ENCODE assay signal across 8 cellular contexts in genomic region chr2:170817247-170817998, GRCh38. TPM values are rescaled to one million over a fixed set of nuclear protein-coding genes. Genes with fewer than 3 reads are reported as not detected.
A peak's percentile ranks its signal among the peaks of the same experiment; 100 is the strongest.
DNase-seq lines count a peak whose midpoint lies in the region; ATAC-seq and TF ChIP-seq lines count a peak whose summit lies in the region.

No MANE protein-coding gene starts in this region.

- H3K79me1 ChIP-seq in mesendoderm (ENCODE audit: low read length) = no peaks in the 10 kb centered on the region

- no peak overlapping the region for H2AK5ac ChIP-seq in mesendoderm (ENCODE audit: low read length)

- no peak for ATAC-seq in Right ventricle myocardium superior (ENCODE audit: poor library complexity)
- ATAC-seq in GM18517 (IDR thresholded peaks at IDR 0.05; ENCODE audit: unreplicated experiment) = no peak
- ATAC-seq in HG02610 (IDR thresholded peaks at IDR 0.05; ENCODE audit: unreplicated experiment) = no peak

- H2BK5ac ChIP-seq in mesendoderm (ENCODE audit: low read length) = no peak overlapping the region

- peak overlapping the region; percentile 51 for H3K9ac ChIP-seq in mesendoderm (ENCODE audit: low read length)

- H4K5ac ChIP-seq in mesendoderm (ENCODE audit: low read length) = no peak overlapping the region

- H3K27ac ChIP-seq in cardiac muscle cell (no peak overlapping the region), caudate nucleus (ENCODE audit: low read depth, low read length) (peak overlapping the region; percentile 26), mesendoderm (ENCODE audit: low read depth, low read length) (no peak overlapping the region)

- no peak for TF ChIP-seq CTCF in cardiac muscle cell (IDR thresholded peaks at IDR 0.05; ENCODE audit: low read depth, low read length)

- intact Hi-C loops in Right ventricle myocardium superior (cut with DNase I) = loop anchor here (10.0 kb wide), 1 partner anchor 593 kb away; no protein-coding TSS in a partner anchor

- peak overlapping the region; percentile 45 for H3K4me3 ChIP-seq in cardiac muscle cell
- H3K4me3 ChIP-seq in mesendoderm (ENCODE audit: low read length) = peak overlapping the region; percentile 14

- WGBS in mesendoderm (ENCODE audit: extremely low coverage, insufficient coverage, low lambda C conversion rate) = no CpG with 5 or more reads among the region's 59 CpGs

- no peak overlapping the region for H2BK120ac ChIP-seq in mesendoderm (ENCODE audit: low read depth, low read length)

- H4K8ac ChIP-seq in mesendoderm (ENCODE audit: low read depth, low read length) = no peak overlapping the region

- H3K18ac ChIP-seq in mesendoderm (ENCODE audit: low read length) = peak overlapping the region; percentile 29

- DNase-seq in cardiac muscle cell (ENCODE audit: low read depth in 1 of 2, low spot score in 1 of 2) = peak in 1 of 2 donors; percentile 57
- DNase-seq in Right ventricle myocardium superior = no peak
- DNase-seq in NCI-H748 (lab: John Stamatoyannopoulos, UW; ENCODE audit: unreplicated experiment) = peak; percentile 73
- DNase-seq in caudate nucleus (lab: John Stamatoyannopoulos, UW) = peak in 17 of 61 donors; percentile 26 to 69 (median 47)
- peak; percentile 69 for DNase-seq in mesendoderm
- DNase-seq in hippocampal formation (lab: John Stamatoyannopoulos, UW) = no peak

- no peaks in the 10 kb centered on the region for H3K36me3 ChIP-seq in cardiac muscle cell
- H3K36me3 ChIP-seq in mesendoderm (ENCODE audit: control insufficient read depth, insufficient read depth, low read length) = no peaks in the 10 kb centered on the region

- peaks cover 97% of the 10 kb centered on the region for H3K27me3 ChIP-seq in cardiac muscle cell
- H3K27me3 ChIP-seq in mesendoderm (ENCODE audit: insufficient read depth, low read length, poor library complexity) = no peaks in the 10 kb centered on the region

- H3K56ac ChIP-seq in mesendoderm (ENCODE audit: low read length) = peak overlapping the region; percentile 86

- H3K4ac ChIP-seq in mesendoderm (ENCODE audit: low read depth, low read length) = no peak overlapping the region

- H3K79me2 ChIP-seq in mesendoderm (ENCODE audit: control insufficient read depth, insufficient read depth, low read length) = peaks cover 5% of the 10 kb centered on the region

- H3K4me1 ChIP-seq in cardiac muscle cell (ENCODE audit: low read depth) (peaks cover 7% of the 10 kb centered on the region), mesendoderm (ENCODE audit: control insufficient read depth, low read depth, low read length) (peaks cover 14% of the 10 kb centered on the region)

- no peak overlapping the region for H3K23ac ChIP-seq in mesendoderm (ENCODE audit: low read length)

- H3K9me3 ChIP-seq in cardiac muscle cell (ENCODE audit: low read depth) = no peaks in the 10 kb centered on the region

- peak overlapping the region; percentile 51 for H3K4me2 ChIP-seq in mesendoderm (ENCODE audit: low read length)

- H2BK15ac ChIP-seq in mesendoderm (replicated peaks; ENCODE audit: low read depth) = no peak overlapping the region

RNA-seq across cellular contexts. Expression of gene GAD1, which starts 0.7 kb away (rescaled TPM):
- total RNA-seq in cardiac muscle cell = 0.11 and 0.12 TPM in 2 replicates
- polyA plus RNA-seq in cardiac muscle cell = 0.39 TPM in 1 of 2 replicates, not detected in the other
- total RNA-seq in Right ventricle myocardium superior = not detected
- 46.8 TPM for polyA plus RNA-seq in mesendoderm (2013, experiment 1 of 2)
- 44.2 TPM for polyA plus RNA-seq in mesendoderm (2013, experiment 2 of 2)

RNA-seq across cellular contexts. Expression of gene ERICH2, which starts 47.2 kb away (rescaled TPM):
- 1.0 and 1.5 TPM in 2 replicates for total RNA-seq in cardiac muscle cell
- polyA plus RNA-seq in cardiac muscle cell = 2.9 and 6.2 TPM in 2 replicates
- 0.94 TPM for total RNA-seq in Right ventricle myocardium superior
- 4.9 TPM for polyA plus RNA-seq in mesendoderm (2013, experiment 1 of 2)
- polyA plus RNA-seq in mesendoderm (2013, experiment 2 of 2) = 4.9 TPM

Comparison
In these comparisons a context has a peak if more than half of its experiments do, and no peak if none do; other contexts are left out.
1. DNase-seq: peak in NCI-H748 (single experiment) and mesendoderm (single experiment); none in Right ventricle myocardium superior (single experiment) and hippocampal formation (0 of 2).